18 cellular contexts compared by ENCODE assay signal in the genomic region with DNA sequence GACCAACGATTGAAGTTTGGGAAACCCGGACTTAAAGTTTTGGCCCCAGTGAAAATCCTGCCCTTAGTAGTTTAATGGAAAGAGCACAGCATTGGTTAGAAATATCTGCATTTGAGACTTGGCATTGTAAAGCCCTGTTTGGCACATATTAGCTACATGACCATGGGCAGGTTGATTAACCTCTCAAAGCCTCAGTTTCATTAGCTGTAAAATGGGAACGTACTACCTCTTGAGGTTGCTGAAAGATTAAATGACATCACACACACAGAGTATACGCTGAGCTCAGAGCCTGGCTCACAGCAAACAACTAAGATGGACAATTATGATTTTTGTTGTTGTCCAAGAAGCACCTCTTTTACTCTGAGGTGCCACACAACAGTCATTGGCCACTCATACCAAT.
A peak's percentile ranks its signal among the peaks of the same experiment; 100 is the strongest.
DNase-seq lines count a peak whose midpoint lies in the region; ATAC-seq, FAIRE-seq and TF ChIP-seq lines count a peak whose summit lies in the region.
"Had no signal": no experiment of that assay in that cellular context is flagged by ENCODE, and none has a peak within 500 bp of the region (broad histone marks: within the 10 kb centered on the region; RNA-seq: fewer than 3 reads in every experiment).

No MANE protein-coding gene starts in this region.

- H3K27me3 ChIP-seq in HepG2 (ENCODE audit: control insufficient read depth in 1 of 2, insufficient read depth in 2 of 2, low read length in 2 of 2) (no peaks in the 10 kb centered on the region), right lobe of liver (no peaks in the 10 kb centered on the region), gastroesophageal sphincter (no peaks in the 10 kb centered on the region), smooth muscle cell (ENCODE audit: low read depth) (no peaks in the 10 kb centered on the region), spleen (replicated peaks in 1 of 7) (no peaks in the 10 kb centered on the region), trophoblast cell (ENCODE audit: insufficient read depth, low read length) (no peaks in the 10 kb centered on the region)
- H3K27me3 ChIP-seq: BLaER1 treated with 17β-estradiol and CSF1 and Interleukin-3, amounts not matched to agents 10 nM and 100 nM had no signal

- H2BK5ac ChIP-seq in trophoblast cell (ENCODE audit: low read depth, low read length, poor library complexity): no peak overlapping the region

- TF ChIP-seq RAD21 in HepG2 (CRISPR knock-in tag; IDR thresholded peaks at IDR 0.05): no peak

- TF ChIP-seq POLR2A in HepG2 (IDR thresholded peaks at IDR 0.05; ENCODE audit: insufficient read depth in 1 of 2, low read depth in 2 of 2, low read length in 2 of 2): no peak
- no peak for TF ChIP-seq POLR2A in right lobe of liver (IDR thresholded peaks at IDR 0.05)
- TF ChIP-seq POLR2A in gastroesophageal sphincter (IDR thresholded peaks at IDR 0.05): no peak
- TF ChIP-seq POLR2A in spleen (IDR thresholded peaks at IDR 0.05): no peak

- H3K9me3 ChIP-seq in HepG2 (ENCODE audit: low read length): peaks cover 14% of the 10 kb centered on the region
- H3K9me3 ChIP-seq in right lobe of liver: no peaks in the 10 kb centered on the region
- peaks cover 0 to 15% (median 0%) of the 10 kb centered on the region in 3 donors for H3K9me3 ChIP-seq in gastroesophageal sphincter
- no peaks in the 10 kb centered on the region for H3K9me3 ChIP-seq in smooth muscle cell (replicated peaks; ENCODE audit: low read depth)
- H3K9me3 ChIP-seq in spleen: no peaks in the 10 kb centered on the region
- peaks cover 3% of the 10 kb centered on the region for H3K9me3 ChIP-seq in trophoblast cell (ENCODE audit: insufficient read depth, low read depth, low read length)

- H3K79me2 ChIP-seq in HepG2 (ENCODE audit: insufficient read depth, low read length) (no peaks in the 10 kb centered on the region), smooth muscle cell (ENCODE audit: low read depth) (no peaks in the 10 kb centered on the region), trophoblast cell (ENCODE audit: control insufficient read depth, insufficient read depth, low read length, poor library complexity) (no peaks in the 10 kb centered on the region)

- peaks cover 22% of the 10 kb centered on the region for H3F3A ChIP-seq in smooth muscle cell (ENCODE audit: low read depth)

- 97% methylated on average over 4 of the region's 4 CpGs for WGBS in HepG2 (ENCODE audit: low lambda C conversion rate)
- WGBS in right lobe of liver (ENCODE audit: insufficient coverage, low coverage, low lambda C conversion rate, missing lambda C conversion rate): 88% methylated on average over 2 of the region's 4 CpGs
- 91 to 92% methylated on average over 4 of the region's 4 CpGs for WGBS in gastroesophageal sphincter (ENCODE audit: low coverage in 1 of 2), 2 donors
- WGBS in smooth muscle cell (ENCODE audit: low lambda C conversion rate): 97% methylated on average over 4 of the region's 4 CpGs
- 92 to 98% (median 95%) methylated on average over 4 of the region's 4 CpGs for WGBS in spleen, 5 donors
- WGBS in trophoblast cell (ENCODE audit: extremely low coverage, insufficient coverage, insufficient read length): no CpG with 5 or more reads among the region's 4 CpGs

- no peak overlapping the region for H3K4me2 ChIP-seq in HepG2 (ENCODE audit: low read depth, low read length)
- peak overlapping the region; percentile 28 for H3K4me2 ChIP-seq in smooth muscle cell
- no peak overlapping the region for H3K4me2 ChIP-seq in trophoblast cell (ENCODE audit: low read length)
- H3K4me2 ChIP-seq: BLaER1 treated with 17β-estradiol and CSF1 and Interleukin-3, amounts not matched to agents 10 nM and 100 nM had no signal

- in situ Hi-C loops in HepG2 (cut with HindIII; ENCODE audit: extremely low pct_ligation_motif_present, low pct_unique_long_range_greater_than_20kb): no loop called here

- H2BK120ac ChIP-seq in trophoblast cell (ENCODE audit: insufficient read depth, low read length, poor library complexity): no peak overlapping the region

- no TSS peak for BruUV-seq in HepG2 (replicated peaks; lab: Mats Ljungman, UMichigan)

- H4K12ac ChIP-seq in trophoblast cell (ENCODE audit: low read depth, low read length): no peak overlapping the region

- CTCF ChIA-PET in HepG2 (lab: Yijun Ruan, JAX; ENCODE audit: low intra/inter-chr PET ratio, low total read pairs): no interaction called here

- no peak overlapping the region for H3K4me3 ChIP-seq in HepG2 (replicated peaks in 1 of 3; ENCODE audit: insufficient read depth in 1 of 3, low read depth in 2 of 3, low read length in 3 of 3)
- H3K4me3 ChIP-seq in right lobe of liver: no peak overlapping the region
- H3K4me3 ChIP-seq in gastroesophageal sphincter: no peak overlapping the region
- no peak overlapping the region for H3K4me3 ChIP-seq in smooth muscle cell
- no peak overlapping the region for H3K4me3 ChIP-seq in spleen
- H3K4me3 ChIP-seq in trophoblast cell (ENCODE audit: low read depth, low read length): no peak overlapping the region
- H3K4me3 ChIP-seq: BLaER1 treated with 17β-estradiol and CSF1 and Interleukin-3, amounts not matched to agents 10 nM and 100 nM; GM12878 had no signal

- no peak overlapping the region for H2AK5ac ChIP-seq in trophoblast cell (ENCODE audit: low read length)

- H3K23ac ChIP-seq in trophoblast cell (ENCODE audit: low read length): no peak overlapping the region

- no peak overlapping the region for H3K4ac ChIP-seq in trophoblast cell (ENCODE audit: low read depth, low read length)

- no peak overlapping the region for H3K27ac ChIP-seq in HepG2 (ENCODE audit: extremely low read length, insufficient read depth, low read length)
- no peak overlapping the region for H3K27ac ChIP-seq in right lobe of liver
- H3K27ac ChIP-seq in gastroesophageal sphincter: peak overlapping the region in 3 of 4 donors; percentile 39 to 68 (median 67)
- H3K27ac ChIP-seq in smooth muscle cell (ENCODE audit: low read depth): peak overlapping the region; percentile 98
- no peak overlapping the region for H3K27ac ChIP-seq in spleen
- H3K27ac ChIP-seq in trophoblast cell (ENCODE audit: low read depth, low read length): no peak overlapping the region
- H3K27ac ChIP-seq: BLaER1 treated with 17β-estradiol and CSF1 and Interleukin-3, amounts not matched to agents 10 nM and 100 nM had no signal

- no peak overlapping the region for H2AFZ ChIP-seq in HepG2 (ENCODE audit: low read length)
- H2AFZ ChIP-seq in smooth muscle cell (ENCODE audit: low read depth): no peak overlapping the region
- no peak overlapping the region for H2AFZ ChIP-seq in trophoblast cell (ENCODE audit: insufficient read depth, low read length, poor library complexity)

- intact Hi-C loops in HepG2 (cut with micrococcal nuclease; ENCODE audit: unreplicated experiment): no loop called here
- intact Hi-C loops in right lobe of liver (cut with DNase I): no loop called here
- intact Hi-C loops in spleen (cut with DNase I; ENCODE audit: low total_unique reads): no loop called here

- POLR2A ChIA-PET in HepG2 (lab: Yijun Ruan, JAX): interaction anchor here (1.2 kb wide), 1 partner anchor 65 kb away, joined by 3 read pairs; no protein-coding TSS in a partner anchor

- TF ChIP-seq EP300 in HepG2 (IDR thresholded peaks at IDR 0.05; ENCODE audit: low read depth in 2 of 2, low read length in 2 of 2) (no peak), HepG2 (CRISPR knock-in tag; IDR thresholded peaks at IDR 0.05; ENCODE audit: borderline replicate concordance) (no peak), gastroesophageal sphincter (IDR thresholded peaks at IDR 0.05) (no peak)

- H4K8ac ChIP-seq in trophoblast cell (ENCODE audit: low read depth, low read length): no peak overlapping the region

- H2BK12ac ChIP-seq in trophoblast cell (ENCODE audit: low read length): no peak overlapping the region

- H3K14ac ChIP-seq in trophoblast cell (ENCODE audit: low read length): no peak overlapping the region

- ATAC-seq in HepG2 (no peak), right lobe of liver (no peak), gastroesophageal sphincter (no peak), GM19467 (IDR thresholded peaks at IDR 0.05; ENCODE audit: unreplicated experiment) (no peak)
- ATAC-seq: GM12878 had no signal

- H3K9ac ChIP-seq in HepG2 (ENCODE audit: insufficient read depth, low read depth, low read length) (no peak overlapping the region), smooth muscle cell (ENCODE audit: low read depth) (no peak overlapping the region), trophoblast cell (ENCODE audit: low read length) (no peak overlapping the region)
- H3K9ac ChIP-seq: BLaER1 treated with 17β-estradiol and CSF1 and Interleukin-3, amounts not matched to agents 10 nM and 100 nM had no signal

- H3K4me1 ChIP-seq in HepG2 (ENCODE audit: insufficient read depth, low read length) (peaks cover 29% of the 10 kb centered on the region), right lobe of liver (peaks cover 0 to 13% (median 5%) of the 10 kb centered on the region in 4 donors), gastroesophageal sphincter (peaks cover 0 to 23% (median 0%) of the 10 kb centered on the region in 3 donors), smooth muscle cell (ENCODE audit: low read depth) (peaks cover 6% of the 10 kb centered on the region), spleen (peaks cover 0 to 17% (median 11%) of the 10 kb centered on the region in 6 donors), trophoblast cell (ENCODE audit: control insufficient read depth in 1 of 2, insufficient read depth in 2 of 2, low read length in 2 of 2) (peaks cover 9% of the 10 kb centered on the region in 2 experiments)

- H4K91ac ChIP-seq in trophoblast cell (ENCODE audit: low read depth, low read length): no peak overlapping the region

- FAIRE-seq in HepG2 (lab: Jason Lieb, UNC): no peak
- FAIRE-seq: GM12878, GM18507, H1, HTR-8/SVneo had no signal

- H3K36me3 ChIP-seq in HepG2 (replicated peaks in 1 of 2; ENCODE audit: control insufficient read depth in 1 of 2, insufficient read depth in 2 of 2, low read length in 2 of 2) (no peaks in the 10 kb centered on the region), right lobe of liver (no peaks in the 10 kb centered on the region), gastroesophageal sphincter (no peaks in the 10 kb centered on the region), smooth muscle cell (ENCODE audit: low read depth) (no peaks in the 10 kb centered on the region), spleen (no peaks in the 10 kb centered on the region), trophoblast cell (ENCODE audit: control insufficient read depth in 1 of 2, insufficient read depth in 2 of 2, low read length in 2 of 2) (no peaks in the 10 kb centered on the region)
- H3K36me3 ChIP-seq: BLaER1 treated with 17β-estradiol and CSF1 and Interleukin-3, amounts not matched to agents 10 nM and 100 nM had no signal

- peaks cover 9% of the 10 kb centered on the region for H3K79me1 ChIP-seq in trophoblast cell (ENCODE audit: low read length)

- DNase-seq in HepG2 (ENCODE audit: low spot score): no peak
- no peak for DNase-seq in right lobe of liver
- no peak for DNase-seq in smooth muscle cell (lab: John Stamatoyannopoulos, UW; ENCODE audit: unreplicated experiment)
- no peak for DNase-seq in spleen
- DNase-seq in NCI-H2171 treated with DMSO at 0.1 percent for 48 hours (lab: John Stamatoyannopoulos, UW): no peak
- no peak for DNase-seq in trophoblast cell
- DNase-seq: ACHN; CD4-positive, CD25-positive, alpha-beta regulatory T cell; DMS79; HCEC 1CT; HFFc6 had no signal

- no peak overlapping the region for H3K18ac ChIP-seq in trophoblast cell (ENCODE audit: low read length)

- H4K20me1 ChIP-seq in HepG2 (ENCODE audit: insufficient read depth, low read length) (no peaks in the 10 kb centered on the region), smooth muscle cell (ENCODE audit: low read depth) (no peaks in the 10 kb centered on the region)
- H4K20me1 ChIP-seq: BLaER1 treated with 17β-estradiol and CSF1 and Interleukin-3, amounts not matched to agents 10 nM and 100 nM had no signal

- TF ChIP-seq CTCF in HepG2 (CRISPR knock-in tag; IDR thresholded peaks at IDR 0.05) (no peak), right lobe of liver (IDR thresholded peaks at IDR 0.05) (no peak), gastroesophageal sphincter (IDR thresholded peaks at IDR 0.05) (no peak), smooth muscle cell (IDR thresholded peaks at IDR 0.05; ENCODE audit: borderline replicate concordance, insufficient read depth, poor library complexity, severe bottlenecking) (no peak), spleen (IDR thresholded peaks at IDR 0.05 in 8 of 11, conservative IDR thresholded peaks at IDR 0.05 in 3 of 11) (no peak)

Comparison
In these comparisons a context has a peak if more than half of its experiments do, and no peak if none do; other contexts are left out.
1. H3K27ac ChIP-seq: peak in gastroesophageal sphincter (3 of 4) and smooth muscle cell (single experiment); none in HepG2 (single experiment), right lobe of liver (0 of 3), spleen (0 of 8) and trophoblast cell (single experiment).